Comparison of ENCODE assay signal across 14 cellular contexts in genomic region chr2:203261326-203262159, GRCh38. TPM values are rescaled to one million over a fixed set of nuclear protein-coding genes. Genes with fewer than 3 reads are reported as not detected.
DNase-seq lines count a peak whose midpoint lies in the region; ATAC-seq, FAIRE-seq and TF ChIP-seq lines count a peak whose summit lies in the region.
"Had no signal": no experiment of that assay in that cellular context is flagged by ENCODE, and none has a peak within 500 bp of the region (broad histone marks: within the 10 kb centered on the region; RNA-seq: fewer than 3 reads in every experiment).

No MANE protein-coding gene starts in this region.

- peak in 1 of 2 donors; percentile 31 for TF ChIP-seq RAD21 in liver (IDR thresholded peaks at IDR 0.05)

- H2AFZ ChIP-seq in DND-41 (ENCODE audit: low read depth, low read length) = no peak overlapping the region
- H2AFZ ChIP-seq in H9 (ENCODE audit: low read length) = no peak overlapping the region

- TF ChIP-seq CTCF in DND-41 (IDR thresholded peaks at IDR 0.05; ENCODE audit: borderline replicate concordance, extremely low read depth, low read length, poor library complexity, severe bottlenecking) (peak; percentile 16), H9 (conservative IDR thresholded peaks at IDR 0.05) (peak; percentile 12; the same call in 1 of the 3 replicates), liver (IDR thresholded peaks at IDR 0.05; ENCODE audit: low read depth, low read length, missing input control) (no peak)

- H3K4me1 ChIP-seq in DND-41 (ENCODE audit: insufficient read depth, low read length) = no peaks in the 10 kb centered on the region
- no peaks in the 10 kb centered on the region for H3K4me1 ChIP-seq in H9 (ENCODE audit: insufficient read depth, low read length)
- peaks cover 0 to 6% (median 2%) of the 10 kb centered on the region in 4 donors for H3K4me1 ChIP-seq in liver (ENCODE audit: control insufficient read depth in 4 of 4, insufficient read depth in 4 of 4, low read length in 3 of 4)
- H3K4me1 ChIP-seq: Caco-2 had no signal

- H3K27ac ChIP-seq in DND-41 (ENCODE audit: low read length) (no peak overlapping the region), H9 (ENCODE audit: insufficient read length, low read depth, low read length) (no peak overlapping the region), liver (ENCODE audit: low read depth in 1 of 2, low read length in 2 of 2) (no peak overlapping the region)

- peaks cover 4 to 41% (median 26%) of the 10 kb centered on the region in 3 experiments; a peak in 6 of 7 replicates for H3K36me3 Mint-ChIP-seq in H9 (ENCODE audit: insufficient read depth in 1 of 3, low read depth in 3 of 3)
- peaks cover 50% of the 10 kb centered on the region for H3K36me3 Mint-ChIP-seq in effector memory CD8-positive, alpha-beta T cell (ENCODE audit: insufficient read depth)
- H3K36me3 Mint-ChIP-seq: IgD-negative memory B cell had no signal

- no peak overlapping the region for H3K4ac ChIP-seq in H9 (ENCODE audit: low read depth, low read length)

- H4K91ac ChIP-seq in H9 (ENCODE audit: insufficient read length, low read depth, low read length) = no peak overlapping the region

- TF ChIP-seq POLR2A in GM12891 (IDR thresholded peaks at IDR 0.05; ENCODE audit: low read depth, low read length) = no peak

- ATAC-seq in DND-41 (ENCODE audit: insufficient read depth, low read depth) = no peak
- no peak for ATAC-seq in effector memory CD8-positive, alpha-beta T cell (replicated peaks)
- ATAC-seq: SK-N-SH treated with all-trans-retinoic acid at 6 μM for 48 hours had no signal

- no peak overlapping the region for H3K14ac ChIP-seq in H9 (ENCODE audit: insufficient read depth, low read length)

- no peak overlapping the region for H2AK5ac ChIP-seq in H9 (ENCODE audit: insufficient read length, low read length)

- no peaks in the 10 kb centered on the region for H3K9me3 ChIP-seq in DND-41 (ENCODE audit: insufficient read depth, low read length, severe bottlenecking)
- H3K9me3 ChIP-seq in H9 (ENCODE audit: control insufficient read depth, low read depth, low read length) = no peaks in the 10 kb centered on the region
- no peaks in the 10 kb centered on the region for H3K9me3 ChIP-seq in liver (ENCODE audit: control insufficient read depth in 4 of 4, low read length in 3 of 4)
- H3K9me3 ChIP-seq: Caco-2 had no signal

- H4K8ac ChIP-seq in H9 (replicated peaks; ENCODE audit: insufficient read length, low read depth, low read length) = no peak overlapping the region

- no peak overlapping the region for H3K18ac ChIP-seq in H9 (ENCODE audit: insufficient read length, low read depth, low read length)

- H3K4me3 Mint-ChIP-seq in H9 = no peak overlapping the region
- H3K4me3 Mint-ChIP-seq in effector memory CD8-positive, alpha-beta T cell = no peak overlapping the region
- H3K4me3 Mint-ChIP-seq: IgD-negative memory B cell had no signal

- H3K27ac Mint-ChIP-seq in H9 = peak overlapping the region; percentile 51 to 73 (median 53); a peak in 4 of 7 replicates
- peak overlapping the region; percentile 44 to 60 for H3K27ac Mint-ChIP-seq in effector memory CD8-positive, alpha-beta T cell

- H3K9ac ChIP-seq in DND-41 (ENCODE audit: low read depth, low read length) (no peak overlapping the region), H9 (ENCODE audit: extremely low read depth, insufficient read length, low read length) (no peak overlapping the region), liver (ENCODE audit: low read depth in 1 of 2, low read length in 2 of 2) (no peak overlapping the region)

- H4K5ac ChIP-seq in H9 (ENCODE audit: insufficient read length, low read depth, low read length) = no peak overlapping the region

- H3K4me2 ChIP-seq in DND-41 (ENCODE audit: insufficient read depth, low read length) (no peak overlapping the region), H9 (ENCODE audit: insufficient read depth, insufficient read length, low read length) (no peak overlapping the region)

- H3K4me3 ChIP-seq in DND-41 (ENCODE audit: low read depth in 1 of 2, low read length in 2 of 2) (no peak overlapping the region), liver (ENCODE audit: low read depth in 1 of 3, low read length in 3 of 3) (no peak overlapping the region)

- no peak overlapping the region for H2BK5ac ChIP-seq in H9 (ENCODE audit: insufficient read length, low read length)

- peaks cover 64% of the 10 kb centered on the region for H3K36me3 ChIP-seq in DND-41 (ENCODE audit: insufficient read depth, low read length)
- H3K36me3 ChIP-seq in liver (ENCODE audit: control insufficient read depth in 4 of 4, insufficient read depth in 3 of 4, low read depth in 1 of 4, low read length in 3 of 4) = peaks cover 6 to 26% (median 10%) of the 10 kb centered on the region in 4 donors

- H3K23ac ChIP-seq in H9 (ENCODE audit: insufficient read length, low read depth, low read length) = no peak overlapping the region

- WGBS in H9 (ENCODE audit: extremely low coverage, insufficient read length, low lambda C conversion rate) = no CpG with 5 or more reads among the region's 3 CpGs
- WGBS in liver = 78% methylated on average over 3 of the region's 3 CpGs

- no peak overlapping the region for H2BK20ac ChIP-seq in H9 (ENCODE audit: low read depth, low read length, poor library complexity, severe bottlenecking)

- H3K79me1 ChIP-seq in H9 (ENCODE audit: insufficient read depth, low read depth, low read length, poor library complexity, severe bottlenecking) = no peaks in the 10 kb centered on the region

- peaks cover 5% of the 10 kb centered on the region; the same call in 1 of the 2 replicates for H4K20me1 ChIP-seq in DND-41 (ENCODE audit: insufficient read depth, low read length)
- no peaks in the 10 kb centered on the region for H4K20me1 ChIP-seq in H9 (ENCODE audit: control insufficient read depth, insufficient read depth, insufficient read length)

- H2BK120ac ChIP-seq in H9 (ENCODE audit: low read depth, low read length, poor library complexity, severe bottlenecking) = no peak overlapping the region

- no peak overlapping the region for H2BK15ac ChIP-seq in H9 (ENCODE audit: low read depth, low read length)

- H3K9me3 Mint-ChIP-seq in H9 = no peaks in the 10 kb centered on the region
- no peaks in the 10 kb centered on the region for H3K9me3 Mint-ChIP-seq in effector memory CD8-positive, alpha-beta T cell
- H3K9me3 Mint-ChIP-seq: IgD-negative memory B cell had no signal

- no peak for FAIRE-seq in GM12891 (lab: Jason Lieb, UNC)

- no peak overlapping the region for H3K56ac ChIP-seq in H9 (ENCODE audit: insufficient read length, low read depth, low read length)

- no peak for DNase-seq in DND-41
- peak; percentile 36 for DNase-seq in H9
- no peak for DNase-seq in effector memory CD8-positive, alpha-beta T cell
- no peak for DNase-seq in ureter (ENCODE audit: low spot score)
- no peak for DNase-seq in activated gamma-delta T cell (lab: John Stamatoyannopoulos, UW)
- DNase-seq in GM12891 (ENCODE audit: insufficient read length, low spot score) = no peak
- DNase-seq: DMS153; NCI-H187; NK-92 treated with Interleukin-12 subunit alpha and Interleukin-12 subunit beta, amount 100 ng/mL, for 24 hours; SHP77 had no signal

- H2BK12ac ChIP-seq in H9 (ENCODE audit: insufficient read length, low read depth, low read length) = no peak overlapping the region

- no peaks in the 10 kb centered on the region for H3K23me2 ChIP-seq in H9 (ENCODE audit: insufficient read length, low read depth, low read length, poor library complexity, severe bottlenecking)

- no peaks in the 10 kb centered on the region for H3K27me3 ChIP-seq in DND-41 (ENCODE audit: insufficient read depth, low read length, poor library complexity)
- H3K27me3 ChIP-seq in H9 (ENCODE audit: insufficient read depth, low read length) = no peaks in the 10 kb centered on the region
- H3K27me3 ChIP-seq in liver (ENCODE audit: control insufficient read depth in 4 of 4, insufficient read depth in 4 of 4, low read length in 3 of 4) = no peaks in the 10 kb centered on the region

- H3T11ph ChIP-seq in H9 (ENCODE audit: low read length) = no peak overlapping the region

- H3K4me1 Mint-ChIP-seq in H9 = peaks cover 10 to 11% of the 10 kb centered on the region in 2 experiments
- H3K4me1 Mint-ChIP-seq in effector memory CD8-positive, alpha-beta T cell (ENCODE audit: low read depth in 2 of 2) = peaks cover 15 to 31% of the 10 kb centered on the region in 2 donors

- peaks cover 17% of the 10 kb centered on the region for H3K79me2 ChIP-seq in DND-41 (ENCODE audit: insufficient read depth, low read length)
- no peaks in the 10 kb centered on the region for H3K79me2 ChIP-seq in H9 (ENCODE audit: insufficient read depth, low read length)

- no peaks in the 10 kb centered on the region for H3K27me3 Mint-ChIP-seq in H9 (ENCODE audit: low read depth)
- H3K27me3 Mint-ChIP-seq in effector memory CD8-positive, alpha-beta T cell = no peaks in the 10 kb centered on the region
- H3K27me3 Mint-ChIP-seq: IgD-negative memory B cell had no signal

TF ChIP-seq in liver, 16 proteins besides CTCF, POLR2A, EP300 and RAD21:
- TF ChIP-seq ATF3 (IDR thresholded peaks at IDR 0.05) (no peak), HNF4A (conservative IDR thresholded peaks at IDR 0.05) (peak; percentile 58 to 85), SP1 (IDR thresholded peaks at IDR 0.05) (peak; percentile 34)

TF ChIP-seq in GM12891, 5 proteins besides CTCF, POLR2A, EP300 and RAD21:
- TF ChIP-seq POU2F2 (IDR thresholded peaks at IDR 0.05; ENCODE audit: low read depth, low read length) = no peak
- no peak for TF ChIP-seq SPI1 (IDR thresholded peaks at IDR 0.05; ENCODE audit: low read depth, low read length)
- TF ChIP-seq PAX5 (IDR thresholded peaks at IDR 0.05; ENCODE audit: insufficient read depth, low read length, severe bottlenecking) = no peak
- no peak for TF ChIP-seq TAF1 (IDR thresholded peaks at IDR 0.05; ENCODE audit: low read depth, low read length)
- TF ChIP-seq POLR2AphosphoS5 (IDR thresholded peaks at IDR 0.05; ENCODE audit: low read depth, low read length) = no peak

RNA-seq across cellular contexts. Expression of gene CYP20A1, which starts 22.7 kb away (rescaled TPM):
- total RNA-seq in H9 (2021) = 21.9 and 23.5 TPM in 2 replicates
- 10 to 100 TPM; 17.6 to 22.7 TPM for total RNA-seq in liver
- 10 to 100 TPM in 1 of 2 donors, 1 to 10 TPM in 1; 5.0 to 14.5 TPM for polyA plus RNA-seq in liver
- 40.6 TPM for total RNA-seq in ureter
- polyA plus RNA-seq in GM12891 (2012; ENCODE audit: low read depth, missing spikeins) = 3.1 TPM
